ENCODE assay signal across 12 cellular contexts in genomic region chr2:119376406-119376805, GRCh38. TPM values are rescaled to one million over a fixed set of nuclear protein-coding genes. Genes with fewer than 3 reads are reported as not detected.
"Had no signal": no experiment of that assay in that cellular context is flagged by ENCODE, and none has a peak within 500 bp of the region (broad histone marks: within the 10 kb centered on the region; RNA-seq: fewer than 3 reads in every experiment).

No MANE protein-coding gene starts in this region.

RNA-seq across cellular contexts. Expression of gene TMEM37, which starts 55.2 kb away (rescaled TPM):
- total RNA-seq: activated CD4-positive, alpha-beta memory T cell treated with anti-CD3 and anti-CD28 coated beads for 36 hours; activated CD4-positive, alpha-beta memory T cell treated with anti-CD3 and anti-CD28 coated beads, Interleukin-2, amount 10 ng/mL, durations not matched to agents 7 days and 5 days; activated CD4-positive, alpha-beta T cell treated with anti-CD3 and anti-CD28 coated beads for 36 hours; activated CD4-positive, alpha-beta T cell treated with anti-CD3 and anti-CD28 coated beads, Interleukin-2, amount 10 ng/mL, durations not matched to agents 24 days and 14 days; activated CD4-positive, alpha-beta T cell treated with anti-CD3 and anti-CD28 coated beads, Interleukin-2, amount 10 ng/mL, durations not matched to agents 7 days and 5 days; activated CD8-positive, alpha-beta memory T cell treated with anti-CD3 and anti-CD28 coated beads for 36 hours; activated CD8-positive, alpha-beta memory T cell treated with anti-CD3 and anti-CD28 coated beads, Interleukin-2, amount 10 ng/mL, durations not matched to agents 7 days and 5 days; activated CD8-positive, alpha-beta T cell treated with anti-CD3 and anti-CD28 coated beads for 36 hours; activated CD8-positive, alpha-beta T cell treated with anti-CD3 and anti-CD28 coated beads, Interleukin-2, amount 10 ng/mL, durations not matched to agents 7 days and 5 days; T-helper 1 cell treated with Interleukin-12 subunit alpha and Interleukin-12 subunit beta and Interleukin-4 antibody, amounts not matched to agents 30 ng/mL and 1 ng/mL, for 36 hours; T-helper 17 cell; T-helper 2 cell treated with Interferon-gamma antibody and Interleukin-4, amounts not matched to agents 100 ng/mL and 5 ng/mL, for 36 hours had no signal
